Comparison of ENCODE assay signal across 14 cellular contexts in the genomic region with DNA sequence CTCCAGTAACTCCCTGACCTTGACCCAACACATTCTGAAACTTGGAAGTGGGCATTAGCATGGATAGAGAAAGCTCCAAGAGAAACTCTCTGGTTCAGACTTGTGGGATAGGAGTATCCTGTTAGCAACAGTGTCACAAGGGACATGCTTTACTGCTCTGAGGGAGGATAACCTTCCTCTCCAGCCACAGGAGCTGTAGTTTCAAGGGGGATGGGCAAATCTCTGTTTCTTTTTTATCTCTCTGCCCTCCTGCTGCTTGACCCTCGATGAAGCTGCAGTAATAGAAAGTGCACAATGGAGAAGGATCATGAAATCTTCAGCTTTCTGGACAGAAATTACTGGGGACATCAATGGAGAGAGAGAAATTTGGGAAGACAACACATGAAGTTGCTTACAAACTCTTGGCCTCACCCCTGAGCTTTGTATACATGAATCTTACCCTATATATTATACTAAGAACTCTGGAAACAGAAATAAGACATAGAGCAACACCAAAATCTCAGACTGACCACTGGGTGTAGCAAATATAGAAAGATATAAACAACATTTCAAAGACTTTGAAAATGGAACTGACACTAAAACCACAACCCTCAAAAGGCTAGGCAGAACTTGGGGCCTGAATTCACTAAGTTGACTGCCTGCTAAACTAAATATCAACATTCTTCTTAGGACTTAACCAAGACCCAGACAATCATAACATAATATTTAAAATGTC.
A peak's percentile ranks its signal among the peaks of the same experiment; 100 is the strongest.
DNase-seq lines count a peak whose midpoint lies in the region; ATAC-seq and TF ChIP-seq lines count a peak whose summit lies in the region.
"Had no signal": no experiment of that assay in that cellular context is flagged by ENCODE, and none has a peak within 500 bp of the region (broad histone marks: within the 10 kb centered on the region; RNA-seq: fewer than 3 reads in every experiment).

No MANE protein-coding gene starts in this region.

- intact Hi-C loops in lower lobe of right lung (cut with DNase I) = no loop called here

- peaks cover 9% of the 10 kb centered on the region for H3K4me1 Mint-ChIP-seq in nephron progenitor cell
- H3K4me1 Mint-ChIP-seq: CD4-positive, alpha-beta memory T cell; naive thymus-derived CD4-positive, alpha-beta T cell had no signal

- H3K36me3 Mint-ChIP-seq in nephron progenitor cell (ENCODE audit: low read depth) = no peaks in the 10 kb centered on the region
- H3K36me3 Mint-ChIP-seq: CD4-positive, alpha-beta memory T cell; naive thymus-derived CD4-positive, alpha-beta T cell had no signal

- no peak for TF ChIP-seq CTCF in nephron progenitor cell (IDR thresholded peaks at IDR 0.05)
- no peak for TF ChIP-seq CTCF in lower lobe of right lung (IDR thresholded peaks at IDR 0.05)

- peak overlapping the region; percentile 6 for H3K27ac Mint-ChIP-seq in nephron progenitor cell
- H3K27ac Mint-ChIP-seq: activated T-helper 2 cell treated with anti-CD3 and anti-CD28 coated beads, Interferon-gamma antibody, Interleukin-2, Interleukin-4, amounts not matched to agents 10 μg/mL and 5 μg/mL and 100 μg/mL, durations not matched to agents 14 hours and 24 hours and 36 hours; CD4-positive, alpha-beta memory T cell; naive thymus-derived CD4-positive, alpha-beta T cell had no signal

- DNase-seq in nephron progenitor cell = no peak
- DNase-seq in stimulated activated CD4-positive, alpha-beta T cell treated with anti-CD3 and anti-CD28 coated beads, Interleukin-2, amount 100 ng/mL, for 24 hours = no peak
- DNase-seq in activated CD8-positive, alpha-beta memory T cell treated with anti-CD3 and anti-CD28 coated beads, Interleukin-2, amount 50 U/mL, for 48 hours = no peak
- DNase-seq in lower lobe of right lung = no peak
- DNase-seq: activated CD4-positive, alpha-beta T cell treated with anti-CD3 and anti-CD28 coated beads for 48 hours; CD4-positive, alpha-beta memory T cell; foreskin melanocyte; GM23248; naive thymus-derived CD4-positive, alpha-beta T cell had no signal

- no peaks in the 10 kb centered on the region for H3K36me3 ChIP-seq in lower lobe of right lung

- no peaks in the 10 kb centered on the region for H3K9me3 Mint-ChIP-seq in nephron progenitor cell
- H3K9me3 Mint-ChIP-seq: activated T-helper 2 cell treated with anti-CD3 and anti-CD28 coated beads, Interferon-gamma antibody, Interleukin-2, Interleukin-4, amounts not matched to agents 10 μg/mL and 5 μg/mL and 100 μg/mL, durations not matched to agents 14 hours and 24 hours and 36 hours had no signal

- no peaks in the 10 kb centered on the region for H3K27me3 Mint-ChIP-seq in nephron progenitor cell (ENCODE audit: low read depth, poor library complexity)
- H3K27me3 Mint-ChIP-seq: CD4-positive, alpha-beta memory T cell; naive thymus-derived CD4-positive, alpha-beta T cell had no signal

- ATAC-seq in GM18909 (IDR thresholded peaks at IDR 0.05; ENCODE audit: poor library complexity, unreplicated experiment) = peak; percentile 73
- peak; percentile 56 for ATAC-seq in GM21737 (IDR thresholded peaks at IDR 0.05; ENCODE audit: unreplicated experiment)
- ATAC-seq in HG03354 (IDR thresholded peaks at IDR 0.05; ENCODE audit: poor library complexity, severe bottlenecking, unreplicated experiment) = peak; percentile 64
- ATAC-seq in lower lobe of right lung = no peak
- no peak for ATAC-seq in GM18861 (IDR thresholded peaks at IDR 0.05; ENCODE audit: unreplicated experiment)
- ATAC-seq: naive thymus-derived CD4-positive, alpha-beta T cell had no signal

- H3K4me3 ChIP-seq in lower lobe of right lung = no peak overlapping the region
- H3K4me3 ChIP-seq: GM23248 had no signal

- H3K4me1 ChIP-seq in lower lobe of right lung = no peaks in the 10 kb centered on the region

- H3K4me3 Mint-ChIP-seq in nephron progenitor cell = no peak overlapping the region
- H3K4me3 Mint-ChIP-seq: CD4-positive, alpha-beta memory T cell; naive thymus-derived CD4-positive, alpha-beta T cell had no signal

- no peaks in the 10 kb centered on the region for H3K9me3 ChIP-seq in lower lobe of right lung

- no peaks in the 10 kb centered on the region for H3K27me3 ChIP-seq in lower lobe of right lung (ENCODE audit: low read depth)

- no peak overlapping the region for H3K27ac ChIP-seq in lower lobe of right lung
- H3K27ac ChIP-seq: GM23248 had no signal

Comparison
In these comparisons a context has a peak if more than half of its experiments do, and no peak if none do; other contexts are left out.
1. ATAC-seq: peak in GM18909 (single experiment), GM21737 (single experiment) and HG03354 (single experiment); none in lower lobe of right lung (0 of 2) and GM18861 (single experiment).